9 cellular contexts compared by ENCODE assay signal in genomic region chr9:129619787-129620668, GRCh38. TPM values are rescaled to one million over a fixed set of nuclear protein-coding genes. Genes with fewer than 3 reads are reported as not detected.
DNase-seq lines count a peak whose midpoint lies in the region; ATAC-seq and TF ChIP-seq lines count a peak whose summit lies in the region.
"Had no signal": no experiment of that assay in that cellular context is flagged by ENCODE, and none has a peak within 500 bp of the region (broad histone marks: within the 10 kb centered on the region; RNA-seq: fewer than 3 reads in every experiment).

No MANE protein-coding gene starts in this region.

- H3K27ac ChIP-seq in iPS DF 6.9 (ENCODE audit: low read length) (no peak overlapping the region), spleen (peak overlapping the region in 3 of 8 donors; percentile 10 to 37 (median 28))

- H3K9me3 ChIP-seq in iPS DF 6.9 (ENCODE audit: control insufficient read depth, insufficient read depth, low read length) = no peaks in the 10 kb centered on the region
- no peaks in the 10 kb centered on the region for H3K9me3 ChIP-seq in spleen

- no CpG with 5 or more reads among the region's 82 CpGs for WGBS in iPS DF 6.9 (ENCODE audit: insufficient coverage, insufficient read length)
- WGBS in spleen, 5 donors = 1 to 5% (median 2%) methylated on average over 10 to 82 of the region's 82 CpGs

- H3K9me3 Mint-ChIP-seq in activated T-helper 17 cell treated with anti-CD3 and anti-CD28 coated beads, Interleukin-2, amount 50 U/mL, for 72 hours = no peaks in the 10 kb centered on the region

- H3K36me3 Mint-ChIP-seq in activated T-helper 17 cell treated with anti-CD3 and anti-CD28 coated beads, Interleukin-2, amount 50 U/mL, for 72 hours (ENCODE audit: low read depth) = peaks cover 2% of the 10 kb centered on the region

- peaks cover 2% of the 10 kb centered on the region; the same call in 1 of the 2 replicates for H3K4me1 ChIP-seq in iPS DF 6.9 (ENCODE audit: control insufficient read depth, insufficient read depth, low read length)
- peaks cover 9 to 31% (median 25%) of the 10 kb centered on the region in 6 donors for H3K4me1 ChIP-seq in spleen

- H3K36me3 ChIP-seq in iPS DF 6.9 (ENCODE audit: control insufficient read depth, insufficient read depth, low read length) (no peaks in the 10 kb centered on the region), spleen (no peaks in the 10 kb centered on the region)

- intact Hi-C loops in spleen (cut with DNase I; ENCODE audit: low total_unique reads) = no loop called here

- DNase-seq in NCI-H748 (lab: John Stamatoyannopoulos, UW; ENCODE audit: unreplicated experiment) (peak; percentile 56), NCI-H748 treated with DMSO at 0.1 percent for 48 hours (lab: John Stamatoyannopoulos, UW) (no peak), iPS DF 6.9 (ENCODE audit: low read depth, low spot score) (no peak), spleen (peak; percentile 77)
- no peak for DNase-seq in activated CD4-positive, alpha-beta T cell treated with anti-CD3 and anti-CD28 coated beads for 1 hour
- no peak for DNase-seq in activated CD4-positive, alpha-beta T cell treated with anti-CD3 and anti-CD28 coated beads for 4 hours

- ATAC-seq in activated T-helper 17 cell treated with anti-CD3 and anti-CD28 coated beads, Interleukin-2, amount 50 U/mL, for 72 hours (replicated peaks) = no peak
- ATAC-seq in GM19351 (IDR thresholded peaks at IDR 0.05; ENCODE audit: unreplicated experiment) = no peak

- peaks cover 9% of the 10 kb centered on the region for H3K4me1 Mint-ChIP-seq in activated T-helper 17 cell treated with anti-CD3 and anti-CD28 coated beads, Interleukin-2, amount 50 U/mL, for 72 hours

- H3K27me3 ChIP-seq in iPS DF 6.9 (ENCODE audit: control insufficient read depth, insufficient read depth, low read length) (peaks cover 12% of the 10 kb centered on the region), spleen (replicated peaks in 1 of 7) (peaks cover 0 to 35% (median 26%) of the 10 kb centered on the region in 7 donors)

- peak in 1 of 11 experiments; percentile 20 for TF ChIP-seq CTCF in spleen (IDR thresholded peaks at IDR 0.05 in 8 of 11, conservative IDR thresholded peaks at IDR 0.05 in 3 of 11)

- H3K4me3 ChIP-seq in iPS DF 6.9 (ENCODE audit: low read length) (peak overlapping the region; percentile 55; the same call in 1 of the 2 replicates), spleen (peak overlapping the region; percentile 7 to 68 (median 36))

- H3K4me3 Mint-ChIP-seq in activated T-helper 17 cell treated with anti-CD3 and anti-CD28 coated beads, Interleukin-2, amount 50 U/mL, for 72 hours = peak overlapping the region; percentile 3

- peaks cover 17% of the 10 kb centered on the region for H3K27me3 Mint-ChIP-seq in activated T-helper 17 cell treated with anti-CD3 and anti-CD28 coated beads, Interleukin-2, amount 50 U/mL, for 72 hours

- TF ChIP-seq POLR2A in spleen (IDR thresholded peaks at IDR 0.05) = no peak

- no peak overlapping the region for H3K27ac Mint-ChIP-seq in activated T-helper 17 cell treated with anti-CD3 and anti-CD28 coated beads, Interleukin-2, amount 50 U/mL, for 72 hours

RNA-seq across cellular contexts. Expression of gene C9orf50, which starts 0.9 kb away (rescaled TPM):
- not detected for total RNA-seq in activated T-helper 17 cell treated with anti-CD3 and anti-CD28 coated beads, Interleukin-2, amount 50 U/mL, for 72 hours
- under 1 TPM in 1 of 7 donors, not detected in 6; 0.22 TPM for total RNA-seq in spleen
- polyA plus RNA-seq in spleen = under 1 TPM; 0.12 to 0.46 (median 0.16) TPM
- total RNA-seq: Daoy had no signal

RNA-seq across cellular contexts. Expression of gene NTMT1, which starts 5.9 kb away (rescaled TPM):
- 10 to 100 TPM; 27.2 to 61.1 TPM for total RNA-seq in activated T-helper 17 cell treated with anti-CD3 and anti-CD28 coated beads, Interleukin-2, amount 50 U/mL, for 72 hours
- total RNA-seq in spleen = 10 to 100 TPM; 22.8 to 49.3 (median 35.8) TPM
- 10 to 100 TPM; 24.8 to 50.5 (median 39.1) TPM for polyA plus RNA-seq in spleen

RNA-seq across cellular contexts. Expression of gene ASB6, which starts 21.9 kb away (rescaled TPM):
- total RNA-seq in activated T-helper 17 cell treated with anti-CD3 and anti-CD28 coated beads, Interleukin-2, amount 50 U/mL, for 72 hours = 10 to 100 TPM; 12.3 to 26.4 TPM
- 10 to 100 TPM; 17.2 to 30.8 (median 22.3) TPM for total RNA-seq in spleen
- 10 to 100 TPM; 11.5 to 23.2 (median 17.8) TPM for polyA plus RNA-seq in spleen

RNA-seq across cellular contexts. Expression of gene PRRX2, which starts 45.4 kb away (rescaled TPM):
- total RNA-seq in activated T-helper 17 cell treated with anti-CD3 and anti-CD28 coated beads, Interleukin-2, amount 50 U/mL, for 72 hours = under 1 TPM in 1 of 2 donors, not detected in 1; 0.32 TPM
- under 1 TPM in 2 of 7 donors, not detected in 5; 0.47 to 0.54 TPM for total RNA-seq in spleen
- 1 to 10 TPM in 1 of 3 donors, under 1 TPM in 2; 0.32 to 1.5 (median 0.83) TPM for polyA plus RNA-seq in spleen

Comparison
In these comparisons a context has a peak if more than half of its experiments do, and no peak if none do; other contexts are left out.
1. DNase-seq: peak in NCI-H748 (single experiment) and spleen (single experiment); none in NCI-H748 treated with DMSO at 0.1 percent for 48 hours (single experiment), iPS DF 6.9 (single experiment), activated CD4-positive, alpha-beta T cell treated with anti-CD3 and anti-CD28 coated beads for 1 hour (single experiment) and activated CD4-positive, alpha-beta T cell treated with anti-CD3 and anti-CD28 coated beads for 4 hours (0 of 2).